ENCODE assay signal across 8 cellular contexts in genomic region chr22:50397381-50398065, GRCh38. TPM values are rescaled to one million over a fixed set of nuclear protein-coding genes. Genes with fewer than 3 reads are reported as not detected.
DNase-seq lines count a peak whose midpoint lies in the region; ATAC-seq and TF ChIP-seq lines count a peak whose summit lies in the region.
"Not testable (repeated sequence)": the region's sequence is repeated elsewhere in the genome, so short reads cannot be mapped to it uniquely, and the experiment has no call there.

No MANE protein-coding gene starts in this region.

- POLR2A ChIA-PET in activated CD8-positive, alpha-beta T cell treated with anti-CD3 and anti-CD28 coated beads for 36 hours (lab: Charles Lee) = interaction anchor here (0.7 kb wide), 2 partner anchors 78 to 155 kb away, joined by 3 to 4 read pairs; no protein-coding TSS in a partner anchor

- H3K9me3 Mint-ChIP-seq in H9; activated CD8-positive, alpha-beta T cell treated with anti-CD3 and anti-CD28 coated beads for 36 hours; activated naive CD4-positive, alpha-beta T cell treated with anti-CD3 and anti-CD28 coated beads, Interleukin-2, amount 50 U/mL, for 72 hours; nephron progenitor cell: not testable (repeated sequence)

- H3K4me3 Mint-ChIP-seq in H9; T-helper 17 cell; activated CD8-positive, alpha-beta T cell treated with anti-CD3 and anti-CD28 coated beads for 36 hours: not testable (repeated sequence)
- H3K4me3 Mint-ChIP-seq in nephron progenitor cell = peak overlapping the region; percentile 72

- H3K23ac ChIP-seq in H9 (ENCODE audit: insufficient read length, low read depth, low read length) = not testable (repeated sequence)

- H3K23me2 ChIP-seq in H9 (ENCODE audit: insufficient read length, low read depth, low read length, poor library complexity, severe bottlenecking) = not testable (repeated sequence)

- not testable (repeated sequence) for H4K8ac ChIP-seq in H9 (replicated peaks; ENCODE audit: insufficient read length, low read depth, low read length)

- not testable (repeated sequence) for H3K27me3 Mint-ChIP-seq in H9 (ENCODE audit: low read depth); T-helper 17 cell; activated CD8-positive, alpha-beta T cell treated with anti-CD3 and anti-CD28 coated beads for 36 hours; nephron progenitor cell (ENCODE audit: low read depth, poor library complexity)

- peak overlapping the region; percentile 85; the same call in 1 of the 2 replicates for H3K4me2 ChIP-seq in BLaER1
- H3K4me2 ChIP-seq in H9 (ENCODE audit: insufficient read depth, insufficient read length, low read length); hepatocyte: not testable (repeated sequence)

- not testable (repeated sequence) for H3T11ph ChIP-seq in H9 (ENCODE audit: low read length)

- H2AFZ ChIP-seq in H9 (ENCODE audit: low read length); hepatocyte: not testable (repeated sequence)

- H2AK5ac ChIP-seq in H9 (ENCODE audit: insufficient read length, low read length) = not testable (repeated sequence)

- not testable (repeated sequence) for H3K79me1 ChIP-seq in H9 (ENCODE audit: insufficient read depth, low read depth, low read length, poor library complexity, severe bottlenecking)

- H4K91ac ChIP-seq in H9 (ENCODE audit: insufficient read length, low read depth, low read length) = not testable (repeated sequence)

- intact Hi-C loops in activated CD8-positive, alpha-beta T cell treated with anti-CD3 and anti-CD28 coated beads for 36 hours (cut with micrococcal nuclease) = not testable (repeated sequence)

- not testable (repeated sequence) for H2BK15ac ChIP-seq in H9 (ENCODE audit: low read depth, low read length)

- peak overlapping the region; percentile 7; the same call in 1 of the 2 replicates for H3K27ac ChIP-seq in BLaER1
- H3K27ac ChIP-seq in H9 (ENCODE audit: insufficient read length, low read depth, low read length) = not testable (repeated sequence)
- peak overlapping the region; percentile 35 for H3K27ac ChIP-seq in hepatocyte

- H4K20me1 ChIP-seq in BLaER1 (peaks cover 58% of the 10 kb centered on the region), hepatocyte (ENCODE audit: insufficient read depth, poor library complexity, severe bottlenecking) (peaks cover 38% of the 10 kb centered on the region)
- not testable (repeated sequence) for H4K20me1 ChIP-seq in H9 (ENCODE audit: control insufficient read depth, insufficient read depth, insufficient read length)

- not testable (repeated sequence) for H4K5ac ChIP-seq in H9 (ENCODE audit: insufficient read length, low read depth, low read length)

- H3K56ac ChIP-seq in H9 (ENCODE audit: insufficient read length, low read depth, low read length) = not testable (repeated sequence)

- not testable (repeated sequence) for H2BK120ac ChIP-seq in H9 (ENCODE audit: low read depth, low read length, poor library complexity, severe bottlenecking)

- not testable (repeated sequence) for H3K79me2 ChIP-seq in H9 (ENCODE audit: insufficient read depth, low read length)
- H3K79me2 ChIP-seq in hepatocyte = peaks cover 36% of the 10 kb centered on the region

- not testable (repeated sequence) for H3K4me3 ChIP-seq in BLaER1, hepatocyte

- not testable (repeated sequence) for H3K4ac ChIP-seq in H9 (ENCODE audit: low read depth, low read length)

- CTCF ChIA-PET in activated CD8-positive, alpha-beta T cell treated with anti-CD3 and anti-CD28 coated beads for 36 hours (lab: Charles Lee) = interaction anchor here (1.3 kb wide), 1 partner anchor 47 kb away, joined by 3 read pairs; no protein-coding TSS in a partner anchor

- not testable (repeated sequence) for H2BK20ac ChIP-seq in H9 (ENCODE audit: low read depth, low read length, poor library complexity, severe bottlenecking)

- H3K4me1 ChIP-seq in BLaER1 (peaks cover 77% of the 10 kb centered on the region), hepatocyte (ENCODE audit: insufficient read depth) (peaks cover 12% of the 10 kb centered on the region)
- H3K4me1 ChIP-seq in H9 (ENCODE audit: insufficient read depth, low read length) = not testable (repeated sequence)

- H3K18ac ChIP-seq in H9 (ENCODE audit: insufficient read length, low read depth, low read length) = not testable (repeated sequence)

- WGBS in H9 (ENCODE audit: extremely low coverage, insufficient read length, low lambda C conversion rate) = no CpG with 5 or more reads among the region's 4 CpGs
- 71% methylated on average over 3 of the region's 4 CpGs for WGBS in hepatocyte (ENCODE audit: low lambda C conversion rate, missing lambda C conversion rate)

- not testable (repeated sequence) for TF ChIP-seq CTCF in H9 (conservative IDR thresholded peaks at IDR 0.05); activated CD8-positive, alpha-beta T cell treated with anti-CD3 and anti-CD28 coated beads for 36 hours (IDR thresholded peaks at IDR 0.05); hepatocyte (IDR thresholded peaks at IDR 0.05; ENCODE audit: poor library complexity); nephron progenitor cell (IDR thresholded peaks at IDR 0.05)

- H2BK12ac ChIP-seq in H9 (ENCODE audit: insufficient read length, low read depth, low read length) = not testable (repeated sequence)

- DNase-seq in H9; T-helper 17 cell; hepatocyte (ENCODE audit: low spot score); nephron progenitor cell: not testable (repeated sequence)
- DNase-seq in activated CD8-positive, alpha-beta T cell treated with anti-CD3 and anti-CD28 coated beads for 36 hours = peak; percentile 21
- DNase-seq in activated naive CD4-positive, alpha-beta T cell treated with anti-CD3 and anti-CD28 coated beads, Interleukin-2, amount 50 U/mL, for 72 hours (ENCODE audit: low spot score in 2 of 2) = peak in 1 of 2 donors; percentile 59
- peak; percentile 41 for DNase-seq in stimulated activated CD8-positive, alpha-beta memory T cell treated with anti-CD3 and anti-CD28 coated beads, Interleukin-4, amount 100 ng/mL, for 48 hours

- H3K9me3 ChIP-seq in BLaER1; H9 (ENCODE audit: control insufficient read depth, low read depth, low read length); T-helper 17 cell (ENCODE audit: control insufficient read depth, low read length, poor library complexity, severe bottlenecking); hepatocyte (ENCODE audit: low read depth): not testable (repeated sequence)

- not testable (repeated sequence) for H3K14ac ChIP-seq in H9 (ENCODE audit: insufficient read depth, low read length)

- H3K36me3 Mint-ChIP-seq in H9 (ENCODE audit: insufficient read depth in 1 of 3, low read depth in 3 of 3) (peaks cover 11 to 50% (median 28%) of the 10 kb centered on the region in 3 experiments; a peak in 6 of 7 replicates), nephron progenitor cell (ENCODE audit: low read depth) (peaks cover 46% of the 10 kb centered on the region)
- H3K36me3 Mint-ChIP-seq in T-helper 17 cell (ENCODE audit: low read depth); activated naive CD4-positive, alpha-beta T cell treated with anti-CD3 and anti-CD28 coated beads, Interleukin-2, amount 50 U/mL, for 72 hours: not testable (repeated sequence)
- H3K36me3 Mint-ChIP-seq in activated CD8-positive, alpha-beta T cell treated with anti-CD3 and anti-CD28 coated beads for 36 hours (ENCODE audit: low read depth) = peaks cover 11% of the 10 kb centered on the region

- peak overlapping the region in 2 of 3 experiments; percentile 4 to 85; a peak in 3 of 7 replicates for H3K27ac Mint-ChIP-seq in H9
- H3K27ac Mint-ChIP-seq in T-helper 17 cell = peak overlapping the region; percentile 71
- H3K27ac Mint-ChIP-seq in activated CD8-positive, alpha-beta T cell treated with anti-CD3 and anti-CD28 coated beads for 36 hours = peak overlapping the region; percentile 64
- H3K27ac Mint-ChIP-seq in activated naive CD4-positive, alpha-beta T cell treated with anti-CD3 and anti-CD28 coated beads, Interleukin-2, amount 50 U/mL, for 72 hours = peak overlapping the region; percentile 71 to 96
- H3K27ac Mint-ChIP-seq in nephron progenitor cell = peak overlapping the region; percentile 93

- not testable (repeated sequence) for ATAC-seq in T-helper 17 cell; activated CD8-positive, alpha-beta T cell treated with anti-CD3 and anti-CD28 coated beads for 36 hours; activated naive CD4-positive, alpha-beta T cell treated with anti-CD3 and anti-CD28 coated beads, Interleukin-2, amount 50 U/mL, for 72 hours

- not testable (repeated sequence) for H2BK5ac ChIP-seq in H9 (ENCODE audit: insufficient read length, low read length)

- peaks cover 64% of the 10 kb centered on the region for H3K36me3 ChIP-seq in BLaER1
- not testable (repeated sequence) for H3K36me3 ChIP-seq in hepatocyte (replicated peaks; ENCODE audit: insufficient read depth, low read depth)

- H3K9me2 ChIP-seq in hepatocyte (replicated peaks; ENCODE audit: insufficient read depth) = not testable (repeated sequence)

- H3K27me3 ChIP-seq in BLaER1; H9 (ENCODE audit: insufficient read depth, low read length); hepatocyte: not testable (repeated sequence)

- H3K9ac ChIP-seq in BLaER1; H9 (ENCODE audit: extremely low read depth, insufficient read length, low read length): not testable (repeated sequence)

- H3K4me1 Mint-ChIP-seq in H9 (peaks cover 13 to 16% of the 10 kb centered on the region in 2 experiments), T-helper 17 cell (peaks cover 26% of the 10 kb centered on the region), nephron progenitor cell (peaks cover 61% of the 10 kb centered on the region)
- peaks cover 27% of the 10 kb centered on the region for H3K4me1 Mint-ChIP-seq in activated CD8-positive, alpha-beta T cell treated with anti-CD3 and anti-CD28 coated beads for 36 hours (ENCODE audit: low read depth)

RNA-seq across cellular contexts. Expression of gene PPP6R2, which starts 54.4 kb away (rescaled TPM):
- total RNA-seq in H9 (2021) (41.2 and 42.6 TPM in 2 replicates), T-helper 17 cell (10 to 100 TPM; 62.1 to 63.7 TPM), hepatocyte (43.9 and 57.9 TPM in 2 replicates)
- 10 to 100 TPM; 44.2 to 44.3 TPM for total RNA-seq in activated CD8-positive, alpha-beta T cell treated with anti-CD3 and anti-CD28 coated beads for 36 hours
- 10 to 100 TPM; 42.6 to 48.3 TPM for total RNA-seq in activated naive CD4-positive, alpha-beta T cell treated with anti-CD3 and anti-CD28 coated beads, Interleukin-2, amount 50 U/mL, for 72 hours
- polyA plus RNA-seq in hepatocyte = 44.1 and 47.0 TPM in 2 replicates
